Comparison of ENCODE assay signal across 20 cellular contexts in genomic region chr10:23479798-23480473, GRCh38.
"Had no signal": no experiment of that assay in that cellular context is flagged by ENCODE, and none has a peak within 500 bp of the region (broad histone marks: within the 10 kb centered on the region; RNA-seq: fewer than 3 reads in every experiment).

No MANE protein-coding gene starts in this region.

- H3K9me3 ChIP-seq: body of pancreas, colonic mucosa, gastrocnemius medialis, heart left ventricle, psoas muscle, sigmoid colon, stomach had no signal

- ATAC-seq: activated CD8-positive, alpha-beta T cell treated with anti-CD3 and anti-CD28 coated beads for 36 hours; activated naive CD4-positive, alpha-beta T cell treated with anti-CD3 and anti-CD28 coated beads, Interleukin-2, amount 50 U/mL, for 72 hours; activated T-cell treated with anti-CD3 and anti-CD28 coated beads, Interleukin-2, amount 50 U/mL, for 72 hours; body of pancreas; gastrocnemius medialis; heart left ventricle; WTC11 had no signal

- DNase-seq: activated CD4-positive, alpha-beta T cell treated with anti-CD3 and anti-CD28 coated beads for 4 hours; activated CD8-positive, alpha-beta T cell treated with anti-CD3 and anti-CD28 coated beads for 36 hours; activated gamma-delta T cell; activated T-cell treated with anti-CD3 and anti-CD28 coated beads, Interleukin-2, amount 50 U/mL, for 72 hours; amygdala; body of pancreas; central memory CD4-positive, alpha-beta T cell; colonic mucosa; gastrocnemius medialis; heart left ventricle; immature natural killer cell; midbrain; psoas muscle; sigmoid colon; stimulated activated CD4-positive, alpha-beta T cell treated with anti-CD3 and anti-CD28 coated beads, Interleukin-2, amount 100 ng/mL, for 24 hours; stomach; T-helper 2 cell had no signal

- H3K36me3 ChIP-seq: colonic mucosa, gastrocnemius medialis, heart left ventricle, sigmoid colon, stomach had no signal

- H3K4me3 ChIP-seq: body of pancreas, colonic mucosa, gastrocnemius medialis, heart left ventricle, lung, psoas muscle, sigmoid colon, stomach had no signal

- H3K27me3 ChIP-seq: body of pancreas, colonic mucosa, gastrocnemius medialis, heart left ventricle, sigmoid colon, stomach had no signal

- H3K4me1 ChIP-seq: body of pancreas, colonic mucosa, gastrocnemius medialis, heart left ventricle, psoas muscle, sigmoid colon, stomach had no signal

- H3K27ac ChIP-seq: body of pancreas, colonic mucosa, gastrocnemius medialis, heart left ventricle, psoas muscle, sigmoid colon, stomach had no signal
